In genomic region chr13:74070513-74070912, GRCh38 we compare ENCODE assay signal across 12 cellular contexts.
DNase-seq lines count a peak whose midpoint lies in the region; ATAC-seq lines count a peak whose summit lies in the region.
"Had no signal": no experiment of that assay in that cellular context is flagged by ENCODE, and none has a peak within 500 bp of the region (broad histone marks: within the 10 kb centered on the region; RNA-seq: fewer than 3 reads in every experiment).

No MANE protein-coding gene starts in this region.

- no peaks in the 10 kb centered on the region for H3K9me3 Mint-ChIP-seq in activated naive CD4-positive, alpha-beta T cell treated with anti-CD3 and anti-CD28 coated beads, Interleukin-2, amount 50 U/mL, for 24 hours
- peaks cover 4% of the 10 kb centered on the region for H3K9me3 Mint-ChIP-seq in activated naive CD8-positive, alpha-beta T cell treated with anti-CD3 and anti-CD28 coated beads, Interleukin-2, amount 10 ng/mL, durations not matched to agents 7 days and 5 days

- POLR2A ChIA-PET in activated naive CD8-positive, alpha-beta T cell treated with anti-CD3 and anti-CD28 coated beads, Interleukin-2, amount 10 ng/mL, durations not matched to agents 7 days and 5 days (lab: Charles Lee), result interaction anchor here (0.6 to 2.8 kb wide), 3 partner anchors 9 to 85 kb away, joined by 3 to 12 read pairs (median 8); partner anchors contain the start of gene KLF12

- no peaks in the 10 kb centered on the region for H3K27me3 ChIP-seq in thymus (ENCODE audit: control insufficient read depth, insufficient read depth)

- H3K36me3 ChIP-seq in KOPT-K1 (ENCODE audit: insufficient read depth, low read length), result no peaks in the 10 kb centered on the region
- no peaks in the 10 kb centered on the region for H3K36me3 ChIP-seq in thymus (ENCODE audit: control insufficient read depth, insufficient read depth)

- H3K27me3 Mint-ChIP-seq in activated naive CD4-positive, alpha-beta T cell treated with anti-CD3 and anti-CD28 coated beads, Interleukin-2, amount 50 U/mL, for 24 hours, result no peaks in the 10 kb centered on the region
- no peaks in the 10 kb centered on the region for H3K27me3 Mint-ChIP-seq in activated naive CD8-positive, alpha-beta T cell treated with anti-CD3 and anti-CD28 coated beads, Interleukin-2, amount 10 ng/mL, durations not matched to agents 7 days and 5 days

- H3K4me1 Mint-ChIP-seq in activated naive CD4-positive, alpha-beta T cell treated with anti-CD3 and anti-CD28 coated beads, Interleukin-2, amount 50 U/mL, for 24 hours, result peaks cover 81% of the 10 kb centered on the region
- H3K4me1 Mint-ChIP-seq in activated naive CD8-positive, alpha-beta T cell treated with anti-CD3 and anti-CD28 coated beads, Interleukin-2, amount 10 ng/mL, durations not matched to agents 7 days and 5 days, result peaks cover 45% of the 10 kb centered on the region

- peak; percentile 46 for ATAC-seq in activated naive CD8-positive, alpha-beta T cell treated with anti-CD3 and anti-CD28 coated beads, Interleukin-2, amount 10 ng/mL, durations not matched to agents 7 days and 5 days (ENCODE audit: low read depth)

- H3K4me3 ChIP-seq in thymus (ENCODE audit: low read length), result no peak overlapping the region
- H3K4me3 ChIP-seq: skin epidermis had no signal

- H3K36me3 Mint-ChIP-seq in activated naive CD4-positive, alpha-beta T cell treated with anti-CD3 and anti-CD28 coated beads, Interleukin-2, amount 50 U/mL, for 24 hours, result peaks cover 8% of the 10 kb centered on the region
- peaks cover 24% of the 10 kb centered on the region for H3K36me3 Mint-ChIP-seq in activated naive CD8-positive, alpha-beta T cell treated with anti-CD3 and anti-CD28 coated beads, Interleukin-2, amount 10 ng/mL, durations not matched to agents 7 days and 5 days

- no peak for DNase-seq in activated naive CD4-positive, alpha-beta T cell treated with anti-CD3 and anti-CD28 coated beads, Interleukin-2, amount 50 U/mL, for 16 hours
- no peak for DNase-seq in activated naive CD8-positive, alpha-beta T cell treated with anti-CD3 and anti-CD28 coated beads, Interleukin-2, amount 10 ng/mL, durations not matched to agents 7 days and 5 days
- DNase-seq in SHP77 treated with DMSO at 0.1 percent for 48 hours (lab: John Stamatoyannopoulos, UW), result no peak
- no peak for DNase-seq in activated gamma-delta T cell treated with Interleukin-2 at 50 U/mL for 16 hours
- no peak for DNase-seq in pons (ENCODE audit: low spot score)
- DNase-seq: anterior cingulate cortex, head of caudate nucleus, SIG-M5 had no signal

- H3K9me3 ChIP-seq in KOPT-K1 (ENCODE audit: insufficient read depth, low read length, poor library complexity, severe bottlenecking) (no peaks in the 10 kb centered on the region), thymus (ENCODE audit: control insufficient read depth) (no peaks in the 10 kb centered on the region)

- 95% methylated on average over 1 of the region's 1 CpG for WGBS in thymus

- peak overlapping the region; percentile 80 for H3K4me3 Mint-ChIP-seq in activated naive CD4-positive, alpha-beta T cell treated with anti-CD3 and anti-CD28 coated beads, Interleukin-2, amount 50 U/mL, for 24 hours
- peak overlapping the region; percentile 75 for H3K4me3 Mint-ChIP-seq in activated naive CD8-positive, alpha-beta T cell treated with anti-CD3 and anti-CD28 coated beads, Interleukin-2, amount 10 ng/mL, durations not matched to agents 7 days and 5 days

- H3K4me1 ChIP-seq in thymus (ENCODE audit: control insufficient read depth, insufficient read depth, low read length), result peaks cover 21% of the 10 kb centered on the region

- H3K27ac ChIP-seq in KOPT-K1 (ENCODE audit: low read depth, low read length, poor library complexity, severe bottlenecking), result peak overlapping the region; percentile 95
- H3K27ac ChIP-seq in thymus (ENCODE audit: low read depth), result peak overlapping the region; percentile 20

- peak overlapping the region; percentile 87 for H3K27ac Mint-ChIP-seq in activated naive CD4-positive, alpha-beta T cell treated with anti-CD3 and anti-CD28 coated beads, Interleukin-2, amount 50 U/mL, for 24 hours
- H3K27ac Mint-ChIP-seq in activated naive CD8-positive, alpha-beta T cell treated with anti-CD3 and anti-CD28 coated beads, Interleukin-2, amount 10 ng/mL, durations not matched to agents 7 days and 5 days, result peak overlapping the region; percentile 81
